ENCODE assay signal across 8 cellular contexts in genomic region chr14:23929822-23930294, GRCh38. TPM values are rescaled to one million over a fixed set of nuclear protein-coding genes. Genes with fewer than 3 reads are reported as not detected.
A peak's percentile ranks its signal among the peaks of the same experiment; 100 is the strongest.
DNase-seq lines count a peak whose midpoint lies in the region; ATAC-seq, FAIRE-seq and TF ChIP-seq lines count a peak whose summit lies in the region.

No MANE protein-coding gene starts in this region.

- H3K9me3 Mint-ChIP-seq in activated B cell treated with CpG ODN at 0.5 μM for 24 hours = no peaks in the 10 kb centered on the region

- no peaks in the 10 kb centered on the region for H3K36me3 ChIP-seq in mammary epithelial cell (ENCODE audit: insufficient read depth, low read length)

- H3K27me3 Mint-ChIP-seq in activated B cell treated with CpG ODN at 0.5 μM for 24 hours = peaks cover 8% of the 10 kb centered on the region

- no peaks in the 10 kb centered on the region for H3K36me3 Mint-ChIP-seq in activated B cell treated with CpG ODN at 0.5 μM for 24 hours (ENCODE audit: low read depth)

- POLR2A ChIA-PET in activated B cell treated with CpG ODN at 0.5 μM for 24 hours (lab: Charles Lee) = no interaction called here

- H3K4me3 Mint-ChIP-seq in activated B cell treated with CpG ODN at 0.5 μM for 24 hours = no peak overlapping the region

- H3K79me2 ChIP-seq in mammary epithelial cell (ENCODE audit: insufficient read depth, low read length) = no peaks in the 10 kb centered on the region

- CTCF ChIA-PET in activated B cell treated with CpG ODN at 0.5 μM for 24 hours (lab: Charles Lee) (interaction anchor here (0.5 to 2.7 kb wide), 5 partner anchors 203 to 451 kb away, joined by 3 to 19 read pairs (median 5); no protein-coding TSS in a partner anchor), mammary epithelial cell (lab: Charles Lee; ENCODE audit: low non-redundant PET) (interaction anchor here (1.0 kb wide), 1 partner anchor 341 kb away, joined by 8 read pairs; no protein-coding TSS in a partner anchor)

- no peaks in the 10 kb centered on the region for H4K20me1 ChIP-seq in mammary epithelial cell (ENCODE audit: insufficient read depth, low read length)

- H3K27me3 ChIP-seq in mammary epithelial cell (ENCODE audit: insufficient read depth, low read length) = no peaks in the 10 kb centered on the region

- BruUV-seq in mammary epithelial cell (replicated peaks; lab: Mats Ljungman, UMichigan) = no TSS peak

- no peak overlapping the region for H3K27ac ChIP-seq in mammary epithelial cell (ENCODE audit: insufficient read depth, low read depth, low read length)

- in situ Hi-C loops in mammary epithelial cell (cut with MboI; ENCODE audit: low sequenced_read_pairs in 2 of 2) = no loop called here

- ATAC-seq in activated B cell treated with CpG ODN at 0.5 μM for 24 hours (ENCODE audit: low read depth) = peak; percentile 92
- no peak for ATAC-seq in GM21447 (IDR thresholded peaks at IDR 0.05; ENCODE audit: unreplicated experiment)

- H3K4me2 ChIP-seq in mammary epithelial cell (ENCODE audit: insufficient read depth, low read depth, low read length) = no peak overlapping the region

- peaks cover 3% of the 10 kb centered on the region for H3K4me1 ChIP-seq in mammary epithelial cell (ENCODE audit: insufficient read depth, low read length)

- dilution Hi-C loops in mammary epithelial cell (cut with HindIII; ENCODE audit: low sequenced_read_pairs) = no loop called here

- no peaks in the 10 kb centered on the region for H3K4me1 Mint-ChIP-seq in activated B cell treated with CpG ODN at 0.5 μM for 24 hours

- peak; percentile 92 for FAIRE-seq in GM19239 (lab: Jason Lieb, UNC)

- no peak overlapping the region for H3K4me3 ChIP-seq in mammary epithelial cell (replicated peaks in 1 of 3; ENCODE audit: insufficient read depth in 1 of 3, low read depth in 2 of 3, low read length in 3 of 3)

- no peak overlapping the region for H3K27ac Mint-ChIP-seq in activated B cell treated with CpG ODN at 0.5 μM for 24 hours

- TF ChIP-seq CTCF in activated B cell treated with CpG ODN at 0.5 μM for 24 hours (IDR thresholded peaks at IDR 0.05) (no peak), mammary epithelial cell (conservative IDR thresholded peaks at IDR 0.05 in 1 of 2, IDR thresholded peaks at IDR 0.05 in 1 of 2; ENCODE audit: extremely low read depth in 1 of 2, insufficient read depth in 1 of 2, low read depth in 1 of 2, low read length in 2 of 2) (peak; percentile 92 to 93)

- DNase-seq in Ammon's horn (ENCODE audit: low spot score) (peak; percentile 84), GM19239 (ENCODE audit: insufficient read length, low spot score) (peak; percentile 78), NCI-H128 (lab: John Stamatoyannopoulos, UW; ENCODE audit: unreplicated experiment) (peak; percentile 52), activated B cell treated with CpG ODN at 0.5 μM for 24 hours (peak; percentile 60), mammary epithelial cell (peak; percentile 39), islet precursor cell (peak; percentile 84)
- peak; percentile 77 to 92 (median 81) for DNase-seq in stimulated activated CD4-positive, alpha-beta T cell treated with anti-CD3 and anti-CD28 coated beads, Interleukin-1b, Interleukin-23, amount 100 ng/mL, for 24 hours (ENCODE audit: low read depth in 4 of 4, low spot score in 1 of 4)

- 3% methylated on average over 3 of the region's 3 CpGs for WGBS in mammary epithelial cell (ENCODE audit: low coverage, missing lambda C conversion rate)

- no peak overlapping the region for H3K9ac ChIP-seq in mammary epithelial cell (ENCODE audit: insufficient read depth, low read length)

- intact Hi-C loops in activated B cell treated with CpG ODN at 0.5 μM for 24 hours (cut with micrococcal nuclease) (loop anchor here (1.0 to 2.0 kb wide), 3 partner anchors 24 to 341 kb away; no protein-coding TSS in a partner anchor), mammary epithelial cell (cut with micrococcal nuclease) (loop anchor here (1.0 to 2.0 kb wide), 4 partner anchors 203 to 341 kb away; no protein-coding TSS in a partner anchor)

- no peak overlapping the region for H2AFZ ChIP-seq in mammary epithelial cell (ENCODE audit: low read depth, low read length)

- H3K9me3 ChIP-seq in mammary epithelial cell (replicated peaks; ENCODE audit: insufficient read depth, low read length) = no peaks in the 10 kb centered on the region

RNA-seq across cellular contexts. Expression of gene DHRS4, which starts 23.7 kb away (rescaled TPM):
- total RNA-seq in activated B cell treated with CpG ODN at 0.5 μM for 24 hours = 15.8 and 16.1 TPM in 2 replicates
- 10 to 100 TPM; 25.0 to 30.9 TPM for total RNA-seq in mammary epithelial cell
- 33.2 TPM for polyA plus RNA-seq in mammary epithelial cell
- polyA minus RNA-seq in mammary epithelial cell = 19.2 TPM

RNA-seq across cellular contexts. Expression of gene DHRS4L2, which starts 58.9 kb away (rescaled TPM):
- total RNA-seq in activated B cell treated with CpG ODN at 0.5 μM for 24 hours (12.7 and 17.9 TPM in 2 replicates), mammary epithelial cell (10 to 100 TPM in 1 of 2 donors, 1 to 10 TPM in 1; 9.3 to 25.0 TPM)
- polyA plus RNA-seq in mammary epithelial cell = 15.7 TPM
- polyA minus RNA-seq in mammary epithelial cell = 40.3 TPM
